8 cellular contexts compared by ENCODE assay signal in the genomic region with DNA sequence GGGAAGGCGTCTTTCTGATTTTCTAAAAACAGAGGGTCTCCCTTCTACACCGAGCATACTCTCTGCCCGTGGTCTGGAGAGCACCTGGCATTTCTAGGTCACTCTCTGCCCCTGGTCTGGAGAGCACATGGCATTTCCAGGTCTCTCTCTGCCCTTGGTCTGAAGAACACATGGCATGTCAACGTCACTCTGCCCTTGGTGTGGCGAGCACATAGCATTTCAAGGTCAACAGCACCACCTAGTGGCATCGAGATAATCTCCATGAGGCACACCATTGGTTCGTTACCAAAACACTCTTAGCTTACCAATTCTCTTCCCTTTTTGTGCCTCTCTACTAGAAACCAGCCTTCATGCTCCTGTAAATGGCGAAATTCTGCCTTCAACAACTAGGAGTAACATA.
A peak's percentile ranks its signal among the peaks of the same experiment; 100 is the strongest.
DNase-seq lines count a peak whose midpoint lies in the region; ATAC-seq, FAIRE-seq and TF ChIP-seq lines count a peak whose summit lies in the region.

No MANE protein-coding gene starts in this region.

- H3K4me3 ChIP-seq in A549 = no peak overlapping the region
- no peak overlapping the region for H3K4me3 ChIP-seq in GM12864 (ENCODE audit: low read depth, low read length)
- H3K4me3 ChIP-seq in NT2/D1 (ENCODE audit: insufficient read length, low read depth) = no peak overlapping the region

- TF ChIP-seq CTCF in A549 (IDR thresholded peaks at IDR 0.05) = peak; percentile 44
- TF ChIP-seq CTCF in GM12864 (IDR thresholded peaks at IDR 0.05; ENCODE audit: low read depth, low read length, missing control alignments) = peak; percentile 60

- H3K9ac ChIP-seq in NT2/D1 (ENCODE audit: insufficient read length, low read depth) = no peak overlapping the region

- H3K27ac Mint-ChIP-seq in activated T-helper 1 cell treated with anti-CD3 and anti-CD28 coated beads, Interleukin-12 subunit alpha, Interleukin-12 subunit beta, Interleukin-2, Interleukin-4 antibody, amounts not matched to agents 30 ng/mL and 10 ng/mL and 1 ng/mL, durations not matched to agents 14 hours and 24 hours and 36 hours = no peak overlapping the region

- H3K4me1 ChIP-seq in A549 (no peaks in the 10 kb centered on the region), NT2/D1 (ENCODE audit: insufficient read depth, insufficient read length) (no peaks in the 10 kb centered on the region)

- POLR2A ChIA-PET in A549 (lab: Yijun Ruan, JAX) = no interaction called here

- intact Hi-C loops in activated T-helper 1 cell treated with anti-CD3 and anti-CD28 coated beads, Interleukin-12 subunit alpha, Interleukin-12 subunit beta, Interleukin-2, Interleukin-4 antibody, amounts not matched to agents 30 ng/mL and 10 ng/mL and 1 ng/mL, durations not matched to agents 14 hours and 24 hours and 36 hours (cut with micrococcal nuclease) = loop anchor here (2.0 kb wide), 1 partner anchor 596 kb away; no protein-coding TSS in a partner anchor

- no peaks in the 10 kb centered on the region for H3K4me1 Mint-ChIP-seq in activated T-helper 1 cell treated with anti-CD3 and anti-CD28 coated beads, Interleukin-12 subunit alpha, Interleukin-12 subunit beta, Interleukin-2, Interleukin-4 antibody, amounts not matched to agents 30 ng/mL and 10 ng/mL and 1 ng/mL, durations not matched to agents 14 hours and 24 hours and 36 hours (ENCODE audit: low read depth)

- peaks cover 15% of the 10 kb centered on the region for H3K9me3 Mint-ChIP-seq in activated T-helper 1 cell treated with anti-CD3 and anti-CD28 coated beads, Interleukin-12 subunit alpha, Interleukin-12 subunit beta, Interleukin-2, Interleukin-4 antibody, amounts not matched to agents 30 ng/mL and 10 ng/mL and 1 ng/mL, durations not matched to agents 14 hours and 24 hours and 36 hours

- H3K4me3 Mint-ChIP-seq in activated T-helper 1 cell treated with anti-CD3 and anti-CD28 coated beads, Interleukin-12 subunit alpha, Interleukin-12 subunit beta, Interleukin-2, Interleukin-4 antibody, amounts not matched to agents 30 ng/mL and 10 ng/mL and 1 ng/mL, durations not matched to agents 14 hours and 24 hours and 36 hours = no peak overlapping the region

- WGBS in A549 (ENCODE audit: missing lambda C conversion rate) = 27% methylated on average over 8 of the region's 8 CpGs

- ATAC-seq in A549 = peak in 1 of 2 experiments; percentile 92; a peak in 4 of 6 replicates
- peak; percentile 81 for ATAC-seq in HG03025 (IDR thresholded peaks at IDR 0.05; ENCODE audit: low FRiP score, unreplicated experiment)
- ATAC-seq in GM21619 (IDR thresholded peaks at IDR 0.05; ENCODE audit: unreplicated experiment) = no peak

- no peak for TF ChIP-seq EP300 in A549 (IDR thresholded peaks at IDR 0.05)

- H3K27me3 Mint-ChIP-seq in activated T-helper 1 cell treated with anti-CD3 and anti-CD28 coated beads, Interleukin-12 subunit alpha, Interleukin-12 subunit beta, Interleukin-2, Interleukin-4 antibody, amounts not matched to agents 30 ng/mL and 10 ng/mL and 1 ng/mL, durations not matched to agents 14 hours and 24 hours and 36 hours (ENCODE audit: insufficient read depth) = no peaks in the 10 kb centered on the region

- TF ChIP-seq RAD21 in A549 (conservative IDR thresholded peaks at IDR 0.05 in 1 of 2, IDR thresholded peaks at IDR 0.05 in 1 of 2) = peak; percentile 64 to 80

- no peak overlapping the region for H3K4me2 ChIP-seq in A549

- CTCF ChIA-PET in A549 (lab: Yijun Ruan, JAX) = interaction anchor here (0.5 to 3.1 kb wide), 8 partner anchors 11 to 1836 kb away, joined by 3 to 14 read pairs (median 4); no protein-coding TSS in a partner anchor

- no peak for FAIRE-seq in A549 (lab: Jason Lieb, UNC)

- H3K27me3 ChIP-seq in NT2/D1 (ENCODE audit: insufficient read depth, insufficient read length) = no peaks in the 10 kb centered on the region

- no peak for TF ChIP-seq POLR2A in A549 (IDR thresholded peaks at IDR 0.05; ENCODE audit: low read length)

- H3K9me3 ChIP-seq in A549 (peaks cover 4% of the 10 kb centered on the region; the same call in 2 of the 3 replicates), NT2/D1 (ENCODE audit: insufficient read depth, low read length) (peaks cover 28% of the 10 kb centered on the region)

- peak; percentile 20 to 72 for DNase-seq in A549 (ENCODE audit: low read depth in 1 of 2, low spot score in 1 of 2)
- peak; percentile 19 for DNase-seq in GM12864 (ENCODE audit: low read depth)
- peak; percentile 56 for DNase-seq in NT2/D1 (ENCODE audit: low read depth, low spot score)
- DNase-seq in dedifferentiated amniotic fluid mesenchymal stem cell (ENCODE audit: extremely low spot score) = peak; percentile 78
- peak; percentile 69 for DNase-seq in myocyte (ENCODE audit: low read depth)
- DNase-seq in activated T-helper 1 cell treated with anti-CD3 and anti-CD28 coated beads, Interleukin-12 subunit alpha, Interleukin-12 subunit beta, Interleukin-2, Interleukin-4 antibody, amounts not matched to agents 30 ng/mL and 10 ng/mL and 1 ng/mL, durations not matched to agents 14 hours and 24 hours and 36 hours (ENCODE audit: low spot score) = no peak

- H3K36me3 Mint-ChIP-seq in activated T-helper 1 cell treated with anti-CD3 and anti-CD28 coated beads, Interleukin-12 subunit alpha, Interleukin-12 subunit beta, Interleukin-2, Interleukin-4 antibody, amounts not matched to agents 30 ng/mL and 10 ng/mL and 1 ng/mL, durations not matched to agents 14 hours and 24 hours and 36 hours (ENCODE audit: low read depth) = no peaks in the 10 kb centered on the region

- no peak overlapping the region for H3K27ac ChIP-seq in A549

- no peaks in the 10 kb centered on the region for H3K36me3 ChIP-seq in NT2/D1 (ENCODE audit: insufficient read depth, insufficient read length, low read length)

TF ChIP-seq in A549, 52 proteins besides CTCF, POLR2A, EP300 and RAD21:
- TF ChIP-seq SMC3 (IDR thresholded peaks at IDR 0.05) (peak; percentile 45; the same call in 2 of the 3 replicates), ZSCAN20 (CRISPR knock-in tag; IDR thresholded peaks at IDR 0.05) (no peak), FOXS1 (CRISPR knock-in tag; IDR thresholded peaks at IDR 0.05) (no peak)
TF ChIP-seq in A549: peak in this region for 1.
